ENCODE assay signal across 1 cellular context in genomic region chr17:80902197-80903019, GRCh38.
TF ChIP-seq lines count a peak whose summit lies in the region.

No MANE protein-coding gene starts in this region.

TF ChIP-seq in HEK293, 187 proteins besides CTCF, POLR2A, EP300 and RAD21 (continued from another document):
- TF ChIP-seq, protein P1, sequence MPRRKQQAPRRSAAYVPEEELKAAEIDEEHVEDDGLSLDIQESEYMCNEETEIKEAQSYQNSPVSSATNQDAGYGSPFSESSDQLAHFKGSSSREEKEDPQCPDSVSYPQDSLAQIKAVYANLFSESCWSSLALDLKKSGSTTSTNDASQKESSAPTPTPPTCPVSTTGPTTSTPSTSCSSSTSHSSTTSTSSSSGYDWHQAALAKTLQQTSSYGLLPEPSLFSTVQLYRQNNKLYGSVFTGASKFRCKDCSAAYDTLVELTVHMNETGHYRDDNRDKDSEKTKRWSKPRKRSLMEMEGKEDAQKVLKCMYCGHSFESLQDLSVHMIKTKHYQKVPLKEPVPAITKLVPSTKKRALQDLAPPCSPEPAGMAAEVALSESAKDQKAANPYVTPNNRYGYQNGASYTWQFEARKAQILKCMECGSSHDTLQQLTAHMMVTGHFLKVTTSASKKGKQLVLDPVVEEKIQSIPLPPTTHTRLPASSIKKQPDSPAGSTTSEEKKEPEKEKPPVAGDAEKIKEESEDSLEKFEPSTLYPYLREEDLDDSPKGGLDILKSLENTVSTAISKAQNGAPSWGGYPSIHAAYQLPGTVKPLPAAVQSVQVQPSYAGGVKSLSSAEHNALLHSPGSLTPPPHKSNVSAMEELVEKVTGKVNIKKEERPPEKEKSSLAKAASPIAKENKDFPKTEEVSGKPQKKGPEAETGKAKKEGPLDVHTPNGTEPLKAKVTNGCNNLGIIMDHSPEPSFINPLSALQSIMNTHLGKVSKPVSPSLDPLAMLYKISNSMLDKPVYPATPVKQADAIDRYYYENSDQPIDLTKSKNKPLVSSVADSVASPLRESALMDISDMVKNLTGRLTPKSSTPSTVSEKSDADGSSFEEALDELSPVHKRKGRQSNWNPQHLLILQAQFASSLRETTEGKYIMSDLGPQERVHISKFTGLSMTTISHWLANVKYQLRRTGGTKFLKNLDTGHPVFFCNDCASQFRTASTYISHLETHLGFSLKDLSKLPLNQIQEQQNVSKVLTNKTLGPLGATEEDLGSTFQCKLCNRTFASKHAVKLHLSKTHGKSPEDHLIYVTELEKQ (tag by site-specific recombination; IDR thresholded peaks at IDR 0.05; ENCODE audit: borderline replicate concordance) = no peak
